ENCODE assay signal across 9 cellular contexts in the genomic region with DNA sequence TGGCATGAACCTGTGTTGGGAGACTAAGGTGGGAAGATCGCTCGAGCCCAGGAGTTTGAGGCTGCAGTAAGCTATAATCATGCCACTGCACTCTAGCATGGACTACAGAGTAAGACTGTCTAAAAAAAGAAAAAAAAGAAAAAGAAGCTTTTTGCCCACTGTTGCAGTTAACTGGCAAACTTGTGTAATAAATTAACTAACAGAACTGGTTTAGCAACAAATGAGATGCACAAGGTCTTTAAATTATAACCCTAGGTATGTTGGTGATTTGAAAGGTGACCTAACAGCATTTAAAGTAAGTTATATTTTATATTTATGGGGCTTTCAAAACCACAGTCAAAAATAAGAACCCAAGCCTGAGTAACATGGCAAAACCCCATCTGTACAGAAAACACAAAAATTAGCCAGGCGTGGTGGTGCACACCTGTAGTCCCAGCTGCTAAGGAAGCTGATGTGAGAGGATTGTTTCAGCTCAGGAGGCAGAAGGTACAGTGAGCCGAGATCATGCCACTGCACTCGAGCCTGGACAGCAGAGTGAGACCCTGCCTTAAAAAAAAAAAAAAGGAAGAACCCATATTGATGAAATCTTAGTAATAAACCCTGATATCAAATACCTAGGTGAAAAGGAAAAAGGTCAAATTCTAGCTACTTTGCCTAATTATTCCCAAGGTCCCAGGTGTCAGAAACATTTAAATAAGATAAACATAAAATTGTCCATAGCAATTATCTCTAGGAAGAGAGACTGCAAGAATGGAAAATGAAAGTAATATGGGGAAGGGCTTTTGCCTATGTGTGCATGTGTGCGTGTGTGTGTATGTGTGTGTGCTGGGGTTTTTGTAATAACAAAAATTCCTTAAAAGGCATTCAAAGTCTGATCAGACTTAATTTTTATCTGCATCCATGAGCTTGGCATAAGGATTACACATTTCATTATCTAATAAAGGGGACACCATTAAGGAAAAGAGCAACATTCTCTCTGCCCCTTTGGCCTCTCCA. TPM values are rescaled to one million over a fixed set of nuclear protein-coding genes. Genes with fewer than 3 reads are reported as not detected.
DNase-seq lines count a peak whose midpoint lies in the region; ATAC-seq, FAIRE-seq and TF ChIP-seq lines count a peak whose summit lies in the region.
"Had no signal": no experiment of that assay in that cellular context is flagged by ENCODE, and none has a peak within 500 bp of the region (broad histone marks: within the 10 kb centered on the region; RNA-seq: fewer than 3 reads in every experiment).

No MANE protein-coding gene starts in this region.

- no peak overlapping the region for H4K8ac ChIP-seq in IMR-90 (ENCODE audit: low read depth in 2 of 2, low read length in 2 of 2)

- TF ChIP-seq CTCF in IMR-90 (conservative IDR thresholded peaks at IDR 0.05; ENCODE audit: low read depth, low read length), result no peak
- no peak for TF ChIP-seq CTCF in natural killer cell (IDR thresholded peaks at IDR 0.05)

- no peak overlapping the region for H3K56ac ChIP-seq in IMR-90 (ENCODE audit: extremely low read depth, insufficient read depth, low read length)

- 83% methylated on average over 2 of the region's 6 CpGs; no CpG with 5 or more reads in 1 of the 2 experiments for WGBS in IMR-90 (ENCODE audit: extremely low coverage in 2 of 2, insufficient read length in 1 of 2), 2 experiments

- H2AK9ac ChIP-seq in IMR-90 (replicated peaks; ENCODE audit: low read depth, low read length, poor library complexity), result no peak overlapping the region

- H4K5ac ChIP-seq in IMR-90 (ENCODE audit: low read depth, low read length), result no peak overlapping the region

- H3K4me3 Mint-ChIP-seq in activated naive CD8-positive, alpha-beta T cell treated with anti-CD3 and anti-CD28 coated beads for 36 hours, result no peak overlapping the region
- peak overlapping the region; percentile 75 for H3K4me3 Mint-ChIP-seq in natural killer cell

- H3K4me3 ChIP-seq in IMR-90 (ENCODE audit: insufficient read depth, low read depth, low read length), result no peak overlapping the region

- DNase-seq in GM12892 (ENCODE audit: insufficient read length) (no peak), IMR-90 (peak; percentile 23), natural killer cell (no peak), G401 (ENCODE audit: low spot score) (no peak), retina (no peak)
- no peak for DNase-seq in activated naive CD8-positive, alpha-beta T cell treated with anti-CD3 and anti-CD28 coated beads for 36 hours

- H3K4me1 Mint-ChIP-seq in activated naive CD8-positive, alpha-beta T cell treated with anti-CD3 and anti-CD28 coated beads for 36 hours, result peaks cover 67% of the 10 kb centered on the region
- H3K4me1 Mint-ChIP-seq in natural killer cell, result peaks cover 59 to 62% of the 10 kb centered on the region in 2 donors

- no TSS peak for BruUV-seq in IMR-90 (replicated peaks; lab: Mats Ljungman, UMichigan)

- peak overlapping the region; percentile 84 for H3K27ac Mint-ChIP-seq in activated naive CD8-positive, alpha-beta T cell treated with anti-CD3 and anti-CD28 coated beads for 36 hours
- peak overlapping the region; percentile 89 to 93 for H3K27ac Mint-ChIP-seq in natural killer cell

- no peak overlapping the region for H3K23ac ChIP-seq in IMR-90 (ENCODE audit: low read depth, low read length)

- no peak overlapping the region for H2BK5ac ChIP-seq in IMR-90 (ENCODE audit: low read depth, low read length, poor library complexity, severe bottlenecking)

- no peak overlapping the region for H3K27ac ChIP-seq in IMR-90 (ENCODE audit: insufficient read depth, low read length)

- H3K27me3 ChIP-seq in IMR-90 (ENCODE audit: control insufficient read depth, insufficient read depth, low read length), result no peaks in the 10 kb centered on the region

- no peaks in the 10 kb centered on the region for H3K9me1 ChIP-seq in IMR-90 (ENCODE audit: insufficient read depth, low read length)

- H3K36me3 ChIP-seq in IMR-90 (ENCODE audit: control insufficient read depth, insufficient read depth, low read length), result no peaks in the 10 kb centered on the region

- H3K9me3 Mint-ChIP-seq in activated naive CD8-positive, alpha-beta T cell treated with anti-CD3 and anti-CD28 coated beads for 36 hours, result no peaks in the 10 kb centered on the region
- H3K9me3 Mint-ChIP-seq in natural killer cell, result no peaks in the 10 kb centered on the region

- TF ChIP-seq RAD21 in IMR-90 (IDR thresholded peaks at IDR 0.05; ENCODE audit: low read length), result no peak

- no peak overlapping the region for H2BK20ac ChIP-seq in IMR-90 (ENCODE audit: low read depth, low read length)

- POLR2A ChIA-PET in IMR-90 (lab: Charles Lee; ENCODE audit: unreplicated experiment), result no interaction called here

- H2BK120ac ChIP-seq in IMR-90 (ENCODE audit: low read depth, low read length), result no peak overlapping the region

- no peak overlapping the region for H3K4me2 ChIP-seq in IMR-90 (ENCODE audit: low read depth, low read length)

- H3K14ac ChIP-seq in IMR-90 (replicated peaks; ENCODE audit: low read depth, low read length), result no peak overlapping the region

- H3K9ac ChIP-seq in IMR-90 (ENCODE audit: low read depth, low read length), result no peak overlapping the region

- H3K4ac ChIP-seq in IMR-90 (ENCODE audit: low read depth, low read length), result no peak overlapping the region

- in situ Hi-C loops in IMR-90 (cut with MboI; ENCODE audit: low sequenced_read_pairs) (no loop called here), G401 (cut with HindIII; ENCODE audit: low sequenced_read_pairs) (no loop called here)

- no peaks in the 10 kb centered on the region for H4K20me1 ChIP-seq in IMR-90 (ENCODE audit: insufficient read depth, low read length)

- dilution Hi-C loops in IMR-90 (cut with HindIII; ENCODE audit: low sequenced_read_pairs, unreplicated experiment), result no loop called here

- no peaks in the 10 kb centered on the region for H3K9me3 ChIP-seq in IMR-90 (ENCODE audit: control insufficient read depth, insufficient read depth, low read length)

- CTCF ChIA-PET in IMR-90 (lab: Yijun Ruan, JAX), result interaction anchor here (0.6 to 0.9 kb wide), 2 partner anchors 15 to 397 kb away, joined by 3 read pairs; partner anchors contain the start of gene SYNE2

- H2AK5ac ChIP-seq in IMR-90 (ENCODE audit: low read depth, low read length), result no peak overlapping the region

- H3K79me1 ChIP-seq in IMR-90 (ENCODE audit: low read depth in 1 of 2, low read length in 2 of 2), result no peaks in the 10 kb centered on the region

- intact Hi-C loops in IMR-90 (cut with micrococcal nuclease), result no loop called here
- intact Hi-C loops in natural killer cell (cut with micrococcal nuclease), result no loop called here

- H3K36me3 Mint-ChIP-seq in activated naive CD8-positive, alpha-beta T cell treated with anti-CD3 and anti-CD28 coated beads for 36 hours, result peaks cover 14% of the 10 kb centered on the region
- no peaks in the 10 kb centered on the region for H3K36me3 Mint-ChIP-seq in natural killer cell

- TF ChIP-seq POLR2A in GM12892 (IDR thresholded peaks at IDR 0.05; ENCODE audit: low read depth, low read length) (no peak), IMR-90 (IDR thresholded peaks at IDR 0.05; ENCODE audit: low read depth, low read length) (no peak)

- ATAC-seq in IMR-90 (ENCODE audit: low read depth), result no peak
- ATAC-seq in natural killer cell, result no peak
- ATAC-seq in GM21360 (IDR thresholded peaks at IDR 0.05; ENCODE audit: unreplicated experiment), result no peak
- no peak for ATAC-seq in GM18858 (IDR thresholded peaks at IDR 0.05; ENCODE audit: unreplicated experiment)
- ATAC-seq: Right ventricle myocardium inferior had no signal

- no peak overlapping the region for H2BK15ac ChIP-seq in IMR-90 (ENCODE audit: low read depth, low read length)

- H4K91ac ChIP-seq in IMR-90 (ENCODE audit: insufficient read depth, low read depth, low read length), result no peak overlapping the region

- no peak overlapping the region for H3K18ac ChIP-seq in IMR-90 (ENCODE audit: low read depth, low read length)

- FAIRE-seq in GM12892 (lab: Jason Lieb, UNC), result peak; percentile 65

- H2AFZ ChIP-seq in IMR-90 (replicated peaks; ENCODE audit: low read length, poor library complexity), result no peak overlapping the region

- H3K4me1 ChIP-seq in IMR-90 (ENCODE audit: control insufficient read depth, insufficient read depth, low read length), result no peaks in the 10 kb centered on the region

- no peaks in the 10 kb centered on the region for H3K27me3 Mint-ChIP-seq in activated naive CD8-positive, alpha-beta T cell treated with anti-CD3 and anti-CD28 coated beads for 36 hours
- H3K27me3 Mint-ChIP-seq in natural killer cell (ENCODE audit: low read depth in 2 of 2), result no peaks in the 10 kb centered on the region

TF ChIP-seq in IMR-90, 13 proteins besides CTCF, POLR2A, EP300 and RAD21 (continues in another document):
- TF ChIP-seq, protein P1, sequence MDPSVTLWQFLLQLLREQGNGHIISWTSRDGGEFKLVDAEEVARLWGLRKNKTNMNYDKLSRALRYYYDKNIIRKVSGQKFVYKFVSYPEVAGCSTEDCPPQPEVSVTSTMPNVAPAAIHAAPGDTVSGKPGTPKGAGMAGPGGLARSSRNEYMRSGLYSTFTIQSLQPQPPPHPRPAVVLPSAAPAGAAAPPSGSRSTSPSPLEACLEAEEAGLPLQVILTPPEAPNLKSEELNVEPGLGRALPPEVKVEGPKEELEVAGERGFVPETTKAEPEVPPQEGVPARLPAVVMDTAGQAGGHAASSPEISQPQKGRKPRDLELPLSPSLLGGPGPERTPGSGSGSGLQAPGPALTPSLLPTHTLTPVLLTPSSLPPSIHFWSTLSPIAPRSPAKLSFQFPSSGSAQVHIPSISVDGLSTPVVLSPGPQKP (IDR thresholded peaks at IDR 0.05; ENCODE audit: borderline replicate concordance, low read depth, low read length), result no peak
- no peak for TF ChIP-seq CHD1 (IDR thresholded peaks at IDR 0.05; ENCODE audit: low read depth, low read length)
- TF ChIP-seq SMC3 (IDR thresholded peaks at IDR 0.05; ENCODE audit: low read depth, low read length), result no peak
- no peak for TF ChIP-seq MXI1 (IDR thresholded peaks at IDR 0.05; ENCODE audit: borderline replicate concordance, low read depth, low read length)
- TF ChIP-seq NFE2L2 (IDR thresholded peaks at IDR 0.05; ENCODE audit: low read depth, low read length), result no peak
- TF ChIP-seq FOS (IDR thresholded peaks at IDR 0.05; ENCODE audit: low read depth, low read length), result no peak
- TF ChIP-seq MAZ (IDR thresholded peaks at IDR 0.05; ENCODE audit: borderline replicate concordance, low read depth, low read length), result no peak
- no peak for TF ChIP-seq RFX5 (IDR thresholded peaks at IDR 0.05; ENCODE audit: low read depth, low read length)
- no peak for TF ChIP-seq CEBPB (IDR thresholded peaks at IDR 0.05; ENCODE audit: low read depth, low read length)
- TF ChIP-seq BHLHE40 (IDR thresholded peaks at IDR 0.05; ENCODE audit: low read depth, low read length), result no peak

RNA-seq across cellular contexts. Expression of gene SYNE2, which starts 15.4 kb away (rescaled TPM):
- polyA plus RNA-seq in GM12892 (2012; ENCODE audit: missing spikeins), result 11.6 TPM
- total RNA-seq in IMR-90 (2012; rRNA removed) (18.6 and 28.9 TPM in 2 replicates), natural killer cell (100 to 1,000 TPM; 325 to 434 (median 373) TPM)
- polyA plus RNA-seq in IMR-90 (2012; rRNA removed), result 5.2 and 5.8 TPM in 2 replicates
- polyA plus RNA-seq in IMR-90 (2012; cell fraction: cytosol; rRNA removed), result 3.9 and 4.1 TPM in 2 replicates
- 10.4 and 11.6 TPM in 2 replicates for polyA plus RNA-seq in IMR-90 (2012; cell fraction: nucleus; rRNA removed; ENCODE audit: low replicate concordance)
- 10 to 100 TPM; 25.2 to 30.9 TPM for total RNA-seq in activated naive CD8-positive, alpha-beta T cell treated with anti-CD3 and anti-CD28 coated beads for 36 hours
- 6.2 and 13.8 TPM in 2 replicates for total RNA-seq in G401 (2014; rRNA removed; shearing (Covaris generic))

Comparison
In these comparisons a context has a peak if more than half of its experiments do, and no peak if none do; other contexts are left out.
1. RNA of gene SYNE2, which starts 15.4 kb away (total RNA-seq): 325 to 434 TPM in natural killer cell; 25.2 to 30.9 TPM in activated naive CD8-positive, alpha-beta T cell treated with anti-CD3 and anti-CD28 coated beads for 36 hours, 18.6 to 28.9 TPM in IMR-90 and 6.2 to 13.8 TPM in G401; every median in the first group is over 10 times any median in the second.